Comparison of ENCODE assay signal across 21 cellular contexts in genomic region chr11:60372767-60373166, GRCh38. TPM values are rescaled to one million over a fixed set of nuclear protein-coding genes. Genes with fewer than 3 reads are reported as not detected.
"Had no signal": no experiment of that assay in that cellular context is flagged by ENCODE, and none has a peak within 500 bp of the region (broad histone marks: within the 10 kb centered on the region; RNA-seq: fewer than 3 reads in every experiment).

No MANE protein-coding gene starts in this region.

- H3K36me3 ChIP-seq: MG63 had no signal

- H3K36me3 Mint-ChIP-seq: IgD-negative memory B cell had no signal

- H3K27me3 Mint-ChIP-seq: IgD-negative memory B cell had no signal

- H3K4me3 ChIP-seq: K562, MG63 had no signal

- H3K9me3 ChIP-seq: MG63, SK-N-SH had no signal

- H3K27ac ChIP-seq: HL-60, KMS-11, RWPE1 had no signal

- DNase-seq: MG63, NCI-H1105 treated with DMSO at 0.1 percent for 48 hours, NCI-H1417 treated with DMSO at 0.1 percent for 48 hours, NCI-H146, NCI-H1694 treated with DMSO at 0.1 percent for 48 hours, NCI-H1930, NCI-H2227 treated with DMSO at 0.1 percent for 48 hours, NCI-H524 treated with DMSO at 0.1 percent for 48 hours, NCI-H69, NCI-H774, SHP77, SK-N-SH, SW 1271 had no signal

- H3K27me3 ChIP-seq: MG63 had no signal

- ATAC-seq: K562 had no signal

RNA-seq across cellular contexts. Expression of gene MS4A7, which starts 5.6 kb away (rescaled TPM):
- total RNA-seq: K562, LHCN-M2, NCI-H460, SK-MEL-5 had no signal
- polyA plus RNA-seq: K562, SK-N-SH had no signal

RNA-seq across cellular contexts. Expression of gene MS4A14, which starts 23.5 kb away (rescaled TPM):
- total RNA-seq: K562, NCI-H460, SK-MEL-5 had no signal
- polyA plus RNA-seq: K562, SK-N-SH had no signal

RNA-seq across cellular contexts. Expression of gene MS4A6E, which starts 45.7 kb away (rescaled TPM):
- total RNA-seq: K562, LHCN-M2, NCI-H460, SK-MEL-5 had no signal
- polyA plus RNA-seq: IgD-negative memory B cell, SK-N-SH had no signal

RNA-seq across cellular contexts. Expression of gene MS4A5, which starts 56.6 kb away (rescaled TPM):
- total RNA-seq: K562, LHCN-M2, NCI-H460, SK-MEL-5 had no signal
- polyA plus RNA-seq: IgD-negative memory B cell, K562, SK-N-SH had no signal
